Comparison of ENCODE assay signal across 1 cellular context in genomic region chr11:22730319-22730718, GRCh38.
TF ChIP-seq lines count a peak whose summit lies in the region.

No MANE protein-coding gene starts in this region.

TF ChIP-seq in IMR-90, 13 proteins besides CTCF, POLR2A, EP300 and RAD21 (continued from another document):
- no peak for TF ChIP-seq ELK1 (IDR thresholded peaks at IDR 0.05; ENCODE audit: borderline replicate concordance, low read depth, low read length)
- no peak for TF ChIP-seq RCOR1 (IDR thresholded peaks at IDR 0.05; ENCODE audit: insufficient replicate concordance, low read length)
- no peak for TF ChIP-seq CEBPB (IDR thresholded peaks at IDR 0.05; ENCODE audit: low read depth, low read length)
- TF ChIP-seq NFE2L2 (IDR thresholded peaks at IDR 0.05; ENCODE audit: low read depth, low read length): no peak
- no peak for TF ChIP-seq MAFK (IDR thresholded peaks at IDR 0.05; ENCODE audit: low read depth, low read length)
- no peak for TF ChIP-seq MAZ (IDR thresholded peaks at IDR 0.05; ENCODE audit: borderline replicate concordance, low read depth, low read length)
- TF ChIP-seq BHLHE40 (IDR thresholded peaks at IDR 0.05; ENCODE audit: low read depth, low read length): no peak
- no peak for TF ChIP-seq SMC3 (IDR thresholded peaks at IDR 0.05; ENCODE audit: low read depth, low read length)
- TF ChIP-seq FOS (IDR thresholded peaks at IDR 0.05; ENCODE audit: low read depth, low read length): no peak
- TF ChIP-seq MXI1 (IDR thresholded peaks at IDR 0.05; ENCODE audit: borderline replicate concordance, low read depth, low read length): no peak
